In genomic region chr4:2363056-2363719, GRCh38 we compare ENCODE assay signal across 15 cellular contexts. TPM values are rescaled to one million over a fixed set of nuclear protein-coding genes. Genes with fewer than 3 reads are reported as not detected.
A peak's percentile ranks its signal among the peaks of the same experiment; 100 is the strongest.
DNase-seq lines count a peak whose midpoint lies in the region; ATAC-seq, FAIRE-seq and TF ChIP-seq lines count a peak whose summit lies in the region.
"Had no signal": no experiment of that assay in that cellular context is flagged by ENCODE, and none has a peak within 500 bp of the region (broad histone marks: within the 10 kb centered on the region; RNA-seq: fewer than 3 reads in every experiment).

No MANE protein-coding gene starts in this region.

- H4K20me1 ChIP-seq in H1 (replicated peaks in 1 of 2; ENCODE audit: control insufficient read depth in 1 of 2, insufficient read depth in 2 of 2, low read length in 2 of 2) = peaks cover 0 to 2% of the 10 kb centered on the region in 2 experiments

- peak overlapping the region in 2 of 4 donors; percentile 9 to 80 for H3K4me3 Mint-ChIP-seq in CD4-positive, CD25-positive, alpha-beta regulatory T cell
- no peak overlapping the region for H3K4me3 Mint-ChIP-seq in natural killer cell treated with Interleukin-12 subunit alpha and Interleukin-12 subunit beta and Interleukin-15 and Interleukin-18, amount 100 ng/mL, for 72 hours
- H3K4me3 Mint-ChIP-seq in Calu3 (ENCODE audit: low read depth, unreplicated experiment) = no peak overlapping the region

- ATAC-seq in CD4-positive, CD25-positive, alpha-beta regulatory T cell (ENCODE audit: low read depth in 2 of 2) = no peak
- no peak for ATAC-seq in natural killer cell treated with Interleukin-12 subunit alpha and Interleukin-12 subunit beta and Interleukin-15 and Interleukin-18, amount 100 ng/mL, for 72 hours

- H3K9me3 ChIP-seq in CD4-positive, CD25-positive, alpha-beta regulatory T cell (ENCODE audit: control insufficient read depth in 2 of 2, low read length in 2 of 2) = no peaks in the 10 kb centered on the region
- H3K9me3 ChIP-seq in H1 (ENCODE audit: insufficient read depth in 2 of 2, low read depth in 1 of 2, low read length in 1 of 2) (no peaks in the 10 kb centered on the region), prostate gland (no peaks in the 10 kb centered on the region)
- H3K9me3 ChIP-seq: heart right ventricle had no signal

- no peak overlapping the region for H2BK12ac ChIP-seq in H1 (ENCODE audit: low read depth, low read length)

- CTCF ChIA-PET in H1 (lab: Charles Lee; ENCODE audit: partially characterized antibody) (interaction anchor here (0.8 kb wide), 1 partner anchor 38 kb away, joined by 3 read pairs; no protein-coding TSS in a partner anchor), Calu3 (lab: Charles Lee) (interaction anchor here (0.6 kb wide), 1 partner anchor 36 kb away, joined by 7 read pairs; no protein-coding TSS in a partner anchor)

- H3K4me2 ChIP-seq in H1 (ENCODE audit: insufficient read depth in 1 of 2, low read depth in 2 of 2, low read length in 2 of 2) = no peak overlapping the region

- H3K4me1 Mint-ChIP-seq in CD4-positive, CD25-positive, alpha-beta regulatory T cell = peaks cover 0 to 24% (median 9%) of the 10 kb centered on the region in 4 donors
- peaks cover 0 to 18% of the 10 kb centered on the region in 2 donors for H3K4me1 Mint-ChIP-seq in natural killer cell treated with Interleukin-12 subunit alpha and Interleukin-12 subunit beta and Interleukin-15 and Interleukin-18, amount 100 ng/mL, for 72 hours (ENCODE audit: low read depth in 2 of 2)
- no peaks in the 10 kb centered on the region for H3K4me1 Mint-ChIP-seq in Calu3 (ENCODE audit: low read depth, unreplicated experiment)

- no peaks in the 10 kb centered on the region for H3K27me3 ChIP-seq in CD4-positive, CD25-positive, alpha-beta regulatory T cell (ENCODE audit: control insufficient read depth, insufficient read depth, low read length)
- H3K27me3 ChIP-seq in H1 (replicated peaks in 1 of 4; ENCODE audit: control insufficient read depth in 3 of 4, extremely low read depth in 1 of 4, insufficient read depth in 3 of 4, low read length in 3 of 4) (no peaks in the 10 kb centered on the region; a peak in 1 of 7 replicates), prostate gland (replicated peaks; ENCODE audit: insufficient read depth) (no peaks in the 10 kb centered on the region)
- H3K27me3 ChIP-seq: heart right ventricle had no signal

- peak overlapping the region in 2 of 3 donors; percentile 31 to 83 for H3K27ac Mint-ChIP-seq in CD4-positive, CD25-positive, alpha-beta regulatory T cell
- peak overlapping the region in 1 of 2 donors; percentile 45 for H3K27ac Mint-ChIP-seq in natural killer cell treated with Interleukin-12 subunit alpha and Interleukin-12 subunit beta and Interleukin-15 and Interleukin-18, amount 100 ng/mL, for 72 hours
- H3K27ac Mint-ChIP-seq in Calu3 (ENCODE audit: unreplicated experiment) = no peak overlapping the region

- no peaks in the 10 kb centered on the region for H3K79me2 ChIP-seq in H1 (ENCODE audit: control insufficient read depth in 1 of 2, insufficient read depth in 2 of 2, low read length in 2 of 2)

- H3K23ac ChIP-seq in H1 (ENCODE audit: insufficient read length) = no peak overlapping the region

- H3K4me3 ChIP-seq in CD4-positive, CD25-positive, alpha-beta regulatory T cell (ENCODE audit: low read depth, low read length) = no peak overlapping the region
- H3K4me3 ChIP-seq in H1 (ENCODE audit: extremely low read depth in 1 of 4, insufficient read depth in 2 of 4, low read depth in 3 of 4, low read length in 4 of 4) = no peak overlapping the region
- H3K4me3 ChIP-seq in prostate gland = no peak overlapping the region

- H2BK120ac ChIP-seq in H1 (replicated peaks; ENCODE audit: low read depth, low read length) = no peak overlapping the region

- no peak overlapping the region for H2BK15ac ChIP-seq in H1 (ENCODE audit: low read length)

- DNase-seq in CD4-positive, CD25-positive, alpha-beta regulatory T cell = no peak
- no peak for DNase-seq in H1 (ENCODE audit: low read depth in 1 of 2, low spot score in 2 of 2)
- DNase-seq in natural killer cell treated with Interleukin-12 subunit alpha and Interleukin-12 subunit beta and Interleukin-15 and Interleukin-18, amount 100 ng/mL, for 72 hours (ENCODE audit: low spot score) = peak; percentile 53
- DNase-seq in prostate gland (ENCODE audit: low spot score) = no peak
- no peak for DNase-seq in anterior cingulate cortex (lab: John Stamatoyannopoulos, UW)
- DNase-seq in Calu3 = no peak
- DNase-seq in NCI-H2227 (lab: John Stamatoyannopoulos, UW; ENCODE audit: unreplicated experiment) = no peak
- DNase-seq: central memory CD4-positive, alpha-beta T cell; heart right ventricle; NCI-H524 treated with DMSO at 0.1 percent for 48 hours; stimulated activated CD4-positive, alpha-beta T cell treated with anti-CD3 and anti-CD28 coated beads, Interleukin-1b, Interleukin-23, amount 100 ng/mL, for 48 hours had no signal

- H3K14ac ChIP-seq in H1 (ENCODE audit: insufficient read length) = no peak overlapping the region

- peaks cover 19% of the 10 kb centered on the region for H3K4me1 ChIP-seq in CD4-positive, CD25-positive, alpha-beta regulatory T cell (ENCODE audit: control insufficient read depth, insufficient read depth, low read length, poor library complexity, severe bottlenecking)
- H3K4me1 ChIP-seq in H1 (replicated peaks in 1 of 4; ENCODE audit: control insufficient read depth in 3 of 4, insufficient read depth in 4 of 4, low read length in 3 of 4) (peaks cover 0 to 4% (median under 1%) of the 10 kb centered on the region in 4 experiments; a peak in 5 of 7 replicates), prostate gland (replicated peaks) (no peaks in the 10 kb centered on the region)

- no peak overlapping the region for H2BK5ac ChIP-seq in H1 (ENCODE audit: low read depth, low read length)

- no peaks in the 10 kb centered on the region for H3K9me3 Mint-ChIP-seq in CD4-positive, CD25-positive, alpha-beta regulatory T cell
- no peaks in the 10 kb centered on the region for H3K9me3 Mint-ChIP-seq in natural killer cell treated with Interleukin-12 subunit alpha and Interleukin-12 subunit beta and Interleukin-15 and Interleukin-18, amount 100 ng/mL, for 72 hours
- no peaks in the 10 kb centered on the region for H3K9me3 Mint-ChIP-seq in Calu3 (ENCODE audit: low read depth, unreplicated experiment)

- 91% methylated on average over 12 of the region's 12 CpGs; no CpG with 5 or more reads in 1 of the 2 experiments for WGBS in H1 (ENCODE audit: extremely low coverage in 1 of 2, insufficient coverage in 1 of 2, insufficient read length in 1 of 2, insufficient replicate concordance in 2 of 2, low coverage in 1 of 2, low lambda C conversion rate in 2 of 2, missing lambda C conversion rate in 1 of 2), 2 experiments
- 83% methylated on average over 12 of the region's 12 CpGs for WGBS in prostate gland

- no peaks in the 10 kb centered on the region for H3K27me3 Mint-ChIP-seq in CD4-positive, CD25-positive, alpha-beta regulatory T cell
- H3K27me3 Mint-ChIP-seq in natural killer cell treated with Interleukin-12 subunit alpha and Interleukin-12 subunit beta and Interleukin-15 and Interleukin-18, amount 100 ng/mL, for 72 hours = no peaks in the 10 kb centered on the region
- H3K27me3 Mint-ChIP-seq in Calu3 (ENCODE audit: unreplicated experiment) = peaks cover 8% of the 10 kb centered on the region

- FAIRE-seq in H1 (lab: Jason Lieb, UNC) = no peak

- H2BK20ac ChIP-seq in H1 (ENCODE audit: low read length) = no peak overlapping the region

- no peaks in the 10 kb centered on the region for H3K36me3 ChIP-seq in CD4-positive, CD25-positive, alpha-beta regulatory T cell (ENCODE audit: control insufficient read depth, insufficient read depth, low read length)
- H3K36me3 ChIP-seq in H1 (ENCODE audit: control insufficient read depth in 2 of 4, insufficient read depth in 4 of 4, low read length in 3 of 4) (no peaks in the 10 kb centered on the region), prostate gland (no peaks in the 10 kb centered on the region)
- H3K36me3 ChIP-seq: heart right ventricle had no signal

- H3K27ac ChIP-seq in CD4-positive, CD25-positive, alpha-beta regulatory T cell (ENCODE audit: insufficient read depth, low read length, poor library complexity, severe bottlenecking) = no peak overlapping the region
- no peak overlapping the region for H3K27ac ChIP-seq in H1 (ENCODE audit: low read depth, low read length)
- H3K27ac ChIP-seq in prostate gland = no peak overlapping the region

- no peak for TF ChIP-seq CTCF in H1 (IDR thresholded peaks at IDR 0.05; ENCODE audit: control extremely low read depth in 1 of 3, insufficient read depth in 1 of 3, low read depth in 1 of 3, low read length in 3 of 3)
- no peak for TF ChIP-seq CTCF in prostate gland (IDR thresholded peaks at IDR 0.05)
- no peak for TF ChIP-seq CTCF in Calu3 (IDR thresholded peaks at IDR 0.05; ENCODE audit: unreplicated experiment)

- TF ChIP-seq EP300 in Ishikawa (IDR thresholded peaks at IDR 0.05; ENCODE audit: borderline replicate concordance) (no peak), H1 (IDR thresholded peaks at IDR 0.05; ENCODE audit: borderline replicate concordance in 1 of 2, low read depth in 2 of 2, low read length in 2 of 2) (no peak)

- no peak overlapping the region for H2AK5ac ChIP-seq in H1 (ENCODE audit: low read depth, low read length)

- TF ChIP-seq RAD21 in Ishikawa (IDR thresholded peaks at IDR 0.05; ENCODE audit: low read depth) (no peak), H1 (IDR thresholded peaks at IDR 0.05 in 1 of 2, conservative IDR thresholded peaks at IDR 0.05 in 1 of 2; ENCODE audit: low read depth in 2 of 2, low read length in 2 of 2) (no peak)

- TF ChIP-seq POLR2A in H1 (IDR thresholded peaks at IDR 0.05; ENCODE audit: control extremely low read depth in 1 of 2, low read depth in 2 of 2, low read length in 2 of 2) = no peak
- TF ChIP-seq POLR2A in prostate gland (IDR thresholded peaks at IDR 0.05) = no peak

- no peak overlapping the region for H3K9ac ChIP-seq in H1 (replicated peaks in 1 of 4; ENCODE audit: extremely low read depth in 1 of 4, low read depth in 3 of 4, low read length in 3 of 4)

- H3K18ac ChIP-seq in H1 (ENCODE audit: extremely low read depth, low read length) = no peak overlapping the region

- H3K36me3 Mint-ChIP-seq in CD4-positive, CD25-positive, alpha-beta regulatory T cell = no peaks in the 10 kb centered on the region
- no peaks in the 10 kb centered on the region for H3K36me3 Mint-ChIP-seq in natural killer cell treated with Interleukin-12 subunit alpha and Interleukin-12 subunit beta and Interleukin-15 and Interleukin-18, amount 100 ng/mL, for 72 hours
- no peaks in the 10 kb centered on the region for H3K36me3 Mint-ChIP-seq in Calu3 (ENCODE audit: insufficient read depth, unreplicated experiment)

- BruUV-seq in Calu3 (replicated peaks; lab: Mats Ljungman, UMichigan) = no TSS peak

- no peak overlapping the region for H4K8ac ChIP-seq in H1 (ENCODE audit: extremely low read depth, insufficient read depth, low read length)

- no peak overlapping the region for H2AFZ ChIP-seq in H1 (ENCODE audit: low read length)

- H3K4ac ChIP-seq in H1 (replicated peaks; ENCODE audit: insufficient read length, low read depth, low read length) = no peak overlapping the region

- no peak overlapping the region for H3K56ac ChIP-seq in H1 (replicated peaks; ENCODE audit: insufficient read length, low read depth, low read length)

- intact Hi-C loops in prostate gland (cut with DNase I) = no loop called here
- intact Hi-C loops in Calu3 (cut with micrococcal nuclease; ENCODE audit: unreplicated experiment) = no loop called here

- POLR2A ChIA-PET in H1 (lab: Charles Lee; ENCODE audit: partially characterized antibody) = no interaction called here

- H4K5ac ChIP-seq in H1 (ENCODE audit: insufficient read length, low read depth, low read length) = no peak overlapping the region

- H3K79me1 ChIP-seq in H1 (ENCODE audit: low read depth, low read length) = 0 out of 2 replicates have a peak, but pooled peaks cover 1% of the 10 kb centered on the region

- H3K23me2 ChIP-seq in H1 (ENCODE audit: low read depth, low read length) = no peaks in the 10 kb centered on the region; the same call in 1 of the 2 replicates

- no peak overlapping the region for H4K91ac ChIP-seq in H1 (replicated peaks; ENCODE audit: insufficient read length, low read length)

RNA-seq across cellular contexts. Expression of gene ZFYVE28, which starts 55.3 kb away (rescaled TPM):
- total RNA-seq in CD4-positive, CD25-positive, alpha-beta regulatory T cell = 86.4 TPM
- 10 to 100 TPM in 2 of 4 donors, 1 to 10 TPM in 2; 8.5 to 26.0 (median 13.4) TPM for polyA plus RNA-seq in CD4-positive, CD25-positive, alpha-beta regulatory T cell
- total RNA-seq in H1 (2021; fragmentation: NEBNext Ultra II Directional; extraction: Animal tissue kit (Norgen Biotek cat#: 25700)) = 3.9 and 4.9 TPM in 2 replicates
- 1.7 and 3.1 TPM in 2 replicates for polyA plus RNA-seq in H1 (2011; rRNA removed)
- 2.3 TPM for polyA plus RNA-seq in H1 (2011; cell fraction: cytosol; rRNA removed)
- 9.8 TPM for polyA plus RNA-seq in H1 (2011; cell fraction: nucleus; rRNA removed)
- 1.5 to 2.1 TPM (median 1.9 TPM) in 4 replicates for polyA plus RNA-seq in H1 (2012, experiment 1 of 2)
- polyA plus RNA-seq in H1 (2012, experiment 2 of 2) = 2.0 TPM
- polyA plus RNA-seq in H1 (2013, experiment 1 of 2) = 3.7 TPM
- polyA plus RNA-seq in H1 (2013, experiment 2 of 2) = 3.2 TPM
- polyA minus RNA-seq in H1 (2011; rRNA and poly(A)+ RNA removed) = 1.7 and 2.4 TPM in 2 replicates
- polyA minus RNA-seq in H1 (2011; cell fraction: cytosol; rRNA and poly(A)+ RNA removed) = 2.5 TPM
- polyA minus RNA-seq in H1 (2011; cell fraction: nucleus; rRNA and poly(A)+ RNA removed) = 5.8 TPM
- 10 to 100 TPM; 13.8 to 25.6 TPM for total RNA-seq in natural killer cell treated with Interleukin-12 subunit alpha and Interleukin-12 subunit beta and Interleukin-15 and Interleukin-18, amount 100 ng/mL, for 72 hours
- total RNA-seq in prostate gland (10 to 100 TPM in 1 of 2 donors, 1 to 10 TPM in 1; 6.6 to 30.2 TPM), Calu3 (2022) (1.2 and 2.4 TPM in 2 replicates)

RNA-seq across cellular contexts. Expression of gene CFAP99, which starts 55.6 kb away (rescaled TPM):
- 0.20 TPM for total RNA-seq in CD4-positive, CD25-positive, alpha-beta regulatory T cell
- not detected for polyA plus RNA-seq in CD4-positive, CD25-positive, alpha-beta regulatory T cell
- total RNA-seq in H1 (2021; fragmentation: NEBNext Ultra II Directional; extraction: Animal tissue kit (Norgen Biotek cat#: 25700)) = not detected in 2 replicates
- polyA plus RNA-seq in H1 (2011; rRNA removed) = 0.09 TPM in 1 of 2 replicates, not detected in the other
- 0.36 TPM for polyA plus RNA-seq in H1 (2011; cell fraction: cytosol; rRNA removed)
- polyA plus RNA-seq in H1 (2011; cell fraction: nucleus; rRNA removed) = 0.90 TPM
- polyA plus RNA-seq in H1 (2012, experiment 1 of 2) = 0.25 TPM in 1 of 4 replicates, not detected in the others
- polyA plus RNA-seq in H1 (2012, experiment 2 of 2) = not detected
- 0.12 TPM for polyA plus RNA-seq in H1 (2013, experiment 1 of 2)
- 0.13 TPM for polyA plus RNA-seq in H1 (2013, experiment 2 of 2)
- polyA minus RNA-seq in H1 (2011; rRNA and poly(A)+ RNA removed) = not detected in 2 replicates
- not detected for polyA minus RNA-seq in H1 (2011; cell fraction: cytosol; rRNA and poly(A)+ RNA removed)
- polyA minus RNA-seq in H1 (2011; cell fraction: nucleus; rRNA and poly(A)+ RNA removed) = not detected
- not detected for total RNA-seq in natural killer cell treated with Interleukin-12 subunit alpha and Interleukin-12 subunit beta and Interleukin-15 and Interleukin-18, amount 100 ng/mL, for 72 hours
- total RNA-seq in prostate gland = 1 to 10 TPM in 1 of 2 donors, under 1 TPM in 1; 0.18 to 7.4 TPM
- 0.32 TPM in 1 of 2 replicates, not detected in the other for total RNA-seq in Calu3 (2022)
- total RNA-seq: heart right ventricle; myocyte; subcutaneous adipose tissue; T-helper 2 cell treated with Interferon-gamma antibody and Interleukin-4, amounts not matched to agents 100 ng/mL and 5 ng/mL, for 36 hours had no signal
- polyA plus RNA-seq: heart right ventricle had no signal
